Comparison of ENCODE assay signal across 8 cellular contexts in genomic region chr12:12717586-12718381, GRCh38. TPM values are rescaled to one million over a fixed set of nuclear protein-coding genes. Genes with fewer than 3 reads are reported as not detected.
DNase-seq lines count a peak whose midpoint lies in the region; ATAC-seq and TF ChIP-seq lines count a peak whose summit lies in the region.

No MANE protein-coding gene starts in this region.

- H3K27ac Mint-ChIP-seq in CD4-positive, alpha-beta memory T cell = peak overlapping the region; percentile 96 to 99 (median 98)
- peak overlapping the region; percentile 97 for H3K27ac Mint-ChIP-seq in activated T-helper 1 cell treated with anti-CD3 and anti-CD28 coated beads, Interleukin-12 subunit alpha, Interleukin-12 subunit beta, Interleukin-2, Interleukin-4 antibody, amounts not matched to agents 30 ng/mL and 10 ng/mL and 1 ng/mL, durations not matched to agents 14 hours and 24 hours and 36 hours

- peak in 3 of 5 donors; percentile 13 to 39 (median 20) for DNase-seq in CD4-positive, alpha-beta memory T cell
- peak; percentile 30 for DNase-seq in LHCN-M2 (ENCODE audit: low read depth)
- no peak for DNase-seq in activated T-helper 1 cell treated with anti-CD3 and anti-CD28 coated beads, Interleukin-12 subunit alpha, Interleukin-12 subunit beta, Interleukin-2, Interleukin-4 antibody, amounts not matched to agents 30 ng/mL and 10 ng/mL and 1 ng/mL, durations not matched to agents 14 hours and 24 hours and 36 hours (ENCODE audit: low spot score)
- peak in 1 of 2 donors; percentile 26 for DNase-seq in cardiac muscle cell (ENCODE audit: low read depth in 1 of 2, low spot score in 1 of 2)
- DNase-seq in posterior cingulate gyrus = peak in 6 of 10 donors; percentile 31 to 89 (median 60)
- no peak for DNase-seq in NCI-H1048 (lab: John Stamatoyannopoulos, UW)
- no peak for DNase-seq in GM20000 (ENCODE audit: low spot score)

- peaks cover 49% of the 10 kb centered on the region for H3K4me1 ChIP-seq in CD4-positive, alpha-beta memory T cell (ENCODE audit: insufficient read depth, low read length)
- peaks cover 42% of the 10 kb centered on the region for H3K4me1 ChIP-seq in cardiac muscle cell (ENCODE audit: low read depth)

- peak overlapping the region; percentile 95 for H3K27ac ChIP-seq in CD4-positive, alpha-beta memory T cell (ENCODE audit: low read depth, low read length)
- H3K27ac ChIP-seq in cardiac muscle cell = peak overlapping the region; percentile 84

- CTCF ChIA-PET in CD4-positive, alpha-beta memory T cell (lab: Charles Lee; ENCODE audit: partially characterized antibody) = interaction anchor here (0.7 to 3.1 kb wide), 4 partner anchors 9 to 341 kb away, joined by 3 to 34 read pairs (median 4); no protein-coding TSS in a partner anchor

- intact Hi-C loops in CD4-positive, alpha-beta memory T cell (cut with micrococcal nuclease) = loop anchor here (1.0 to 2.0 kb wide), 2 partner anchors 8 to 361 kb away; partner anchors contain the start of gene BORCS5
- intact Hi-C loops in activated T-helper 1 cell treated with anti-CD3 and anti-CD28 coated beads, Interleukin-12 subunit alpha, Interleukin-12 subunit beta, Interleukin-2, Interleukin-4 antibody, amounts not matched to agents 30 ng/mL and 10 ng/mL and 1 ng/mL, durations not matched to agents 14 hours and 24 hours and 36 hours (cut with micrococcal nuclease) = loop anchor here (1.0 to 10.0 kb wide), 9 partner anchors 8 to 1993 kb away; partner anchors contain the start of genes BORCS5, DDX47, DUSP16 and YBX3
- intact Hi-C loops in posterior cingulate gyrus (cut with DNase I) = loop anchor here (1.0 kb wide), 1 partner anchor 8 kb away; no protein-coding TSS in a partner anchor

- peaks cover 0 to 5% (median 0%) of the 10 kb centered on the region in 8 donors for H3K9me3 Mint-ChIP-seq in CD4-positive, alpha-beta memory T cell
- no peaks in the 10 kb centered on the region for H3K9me3 Mint-ChIP-seq in activated T-helper 1 cell treated with anti-CD3 and anti-CD28 coated beads, Interleukin-12 subunit alpha, Interleukin-12 subunit beta, Interleukin-2, Interleukin-4 antibody, amounts not matched to agents 30 ng/mL and 10 ng/mL and 1 ng/mL, durations not matched to agents 14 hours and 24 hours and 36 hours

- H3K4me3 ChIP-seq in CD4-positive, alpha-beta memory T cell (ENCODE audit: low read length in 2 of 2) = peak overlapping the region; percentile 94 to 99
- peak overlapping the region; percentile 98 for H3K4me3 ChIP-seq in cardiac muscle cell

- H3K27me3 ChIP-seq in CD4-positive, alpha-beta memory T cell (ENCODE audit: insufficient read depth, low read length) = no peaks in the 10 kb centered on the region
- H3K27me3 ChIP-seq in cardiac muscle cell = no peaks in the 10 kb centered on the region

- POLR2A ChIA-PET in CD4-positive, alpha-beta memory T cell (lab: Charles Lee; ENCODE audit: partially characterized antibody) = interaction anchor here (1.0 to 33.8 kb wide), 30 partner anchors 1 to 359 kb away, joined by 3 to 1446 read pairs (median 5); partner anchors contain the start of genes BORCS5, CDKN1B, CREBL2 and DDX47

- peak; percentile 5 for ATAC-seq in GM19351 (IDR thresholded peaks at IDR 0.05; ENCODE audit: unreplicated experiment)

- H3K27me3 Mint-ChIP-seq in CD4-positive, alpha-beta memory T cell = no peaks in the 10 kb centered on the region
- H3K27me3 Mint-ChIP-seq in activated T-helper 1 cell treated with anti-CD3 and anti-CD28 coated beads, Interleukin-12 subunit alpha, Interleukin-12 subunit beta, Interleukin-2, Interleukin-4 antibody, amounts not matched to agents 30 ng/mL and 10 ng/mL and 1 ng/mL, durations not matched to agents 14 hours and 24 hours and 36 hours (ENCODE audit: insufficient read depth) = no peaks in the 10 kb centered on the region

- TF ChIP-seq CTCF in cardiac muscle cell (IDR thresholded peaks at IDR 0.05; ENCODE audit: low read depth, low read length) (no peak), GM20000 (IDR thresholded peaks at IDR 0.05; ENCODE audit: extremely low read depth, missing control alignments) (no peak)

- H3K36me3 Mint-ChIP-seq in CD4-positive, alpha-beta memory T cell = peaks cover 44 to 65% of the 10 kb centered on the region in 2 donors
- H3K36me3 Mint-ChIP-seq in activated T-helper 1 cell treated with anti-CD3 and anti-CD28 coated beads, Interleukin-12 subunit alpha, Interleukin-12 subunit beta, Interleukin-2, Interleukin-4 antibody, amounts not matched to agents 30 ng/mL and 10 ng/mL and 1 ng/mL, durations not matched to agents 14 hours and 24 hours and 36 hours (ENCODE audit: low read depth) = peaks cover 49% of the 10 kb centered on the region

- no peaks in the 10 kb centered on the region for H3K9me3 ChIP-seq in CD4-positive, alpha-beta memory T cell (ENCODE audit: control insufficient read depth in 1 of 2, low read length in 2 of 2)
- H3K9me3 ChIP-seq in cardiac muscle cell (ENCODE audit: low read depth) = no peaks in the 10 kb centered on the region

- peak overlapping the region; percentile 96 to 100 (median 98) for H3K4me3 Mint-ChIP-seq in CD4-positive, alpha-beta memory T cell
- peak overlapping the region; percentile 98 for H3K4me3 Mint-ChIP-seq in activated T-helper 1 cell treated with anti-CD3 and anti-CD28 coated beads, Interleukin-12 subunit alpha, Interleukin-12 subunit beta, Interleukin-2, Interleukin-4 antibody, amounts not matched to agents 30 ng/mL and 10 ng/mL and 1 ng/mL, durations not matched to agents 14 hours and 24 hours and 36 hours

- peaks cover 35% of the 10 kb centered on the region for H3K36me3 ChIP-seq in CD4-positive, alpha-beta memory T cell (ENCODE audit: insufficient read depth, low read length)
- H3K36me3 ChIP-seq in cardiac muscle cell = peaks cover 36% of the 10 kb centered on the region

- peaks cover 34 to 62% (median 44%) of the 10 kb centered on the region in 4 donors for H3K4me1 Mint-ChIP-seq in CD4-positive, alpha-beta memory T cell
- peaks cover 71% of the 10 kb centered on the region for H3K4me1 Mint-ChIP-seq in activated T-helper 1 cell treated with anti-CD3 and anti-CD28 coated beads, Interleukin-12 subunit alpha, Interleukin-12 subunit beta, Interleukin-2, Interleukin-4 antibody, amounts not matched to agents 30 ng/mL and 10 ng/mL and 1 ng/mL, durations not matched to agents 14 hours and 24 hours and 36 hours (ENCODE audit: low read depth)

RNA-seq across cellular contexts. Expression of gene CDKN1B, which starts 0.6 kb away (rescaled TPM):
- 100 to 1,000 TPM; 232 to 238 TPM for total RNA-seq in CD4-positive, alpha-beta memory T cell
- polyA plus RNA-seq in CD4-positive, alpha-beta memory T cell = 10 to 100 TPM; 12.5 to 14.5 TPM
- total RNA-seq in LHCN-M2 (2014; rRNA removed) = 21.2 and 27.4 TPM in 2 replicates
- 9.2 TPM for polyA plus RNA-seq in LHCN-M2 (2012)
- 54.8 and 61.9 TPM in 2 replicates for total RNA-seq in activated T-helper 1 cell treated with anti-CD3 and anti-CD28 coated beads, Interleukin-12 subunit alpha, Interleukin-12 subunit beta, Interleukin-2, Interleukin-4 antibody, amounts not matched to agents 30 ng/mL and 10 ng/mL and 1 ng/mL, durations not matched to agents 14 hours and 24 hours and 36 hours
- 63.9 and 90.4 TPM in 2 replicates for total RNA-seq in cardiac muscle cell
- polyA plus RNA-seq in cardiac muscle cell = 5.8 and 15.2 TPM in 2 replicates

RNA-seq across cellular contexts. Expression of gene GPR19, which starts 21.8 kb away (rescaled TPM):
- 1 to 10 TPM; 3.4 to 4.4 TPM for total RNA-seq in CD4-positive, alpha-beta memory T cell
- polyA plus RNA-seq in CD4-positive, alpha-beta memory T cell = 1 to 10 TPM in 1 of 2 donors, under 1 TPM in 1; 0.55 to 1.2 TPM
- total RNA-seq in LHCN-M2 (2014; rRNA removed) (0.34 and 0.64 TPM in 2 replicates), cardiac muscle cell (1.0 and 1.6 TPM in 2 replicates)
- polyA plus RNA-seq in LHCN-M2 (2012) = 0.09 TPM
- total RNA-seq in activated T-helper 1 cell treated with anti-CD3 and anti-CD28 coated beads, Interleukin-12 subunit alpha, Interleukin-12 subunit beta, Interleukin-2, Interleukin-4 antibody, amounts not matched to agents 30 ng/mL and 10 ng/mL and 1 ng/mL, durations not matched to agents 14 hours and 24 hours and 36 hours = 7.9 and 8.9 TPM in 2 replicates
- 1.6 and 3.4 TPM in 2 replicates for polyA plus RNA-seq in cardiac muscle cell

Comparison
In these comparisons a context has a peak if more than half of its experiments do, and no peak if none do; other contexts are left out.
1. DNase-seq: peak in CD4-positive, alpha-beta memory T cell (3 of 5), LHCN-M2 (single experiment) and posterior cingulate gyrus (6 of 10); none in activated T-helper 1 cell treated with anti-CD3 and anti-CD28 coated beads, Interleukin-12 subunit alpha, Interleukin-12 subunit beta, Interleukin-2, Interleukin-4 antibody, amounts not matched to agents 30 ng/mL and 10 ng/mL and 1 ng/mL, durations not matched to agents 14 hours and 24 hours and 36 hours (single experiment), NCI-H1048 (single experiment) and GM20000 (single experiment).